Comparison of ENCODE assay signal across 1 cellular context in genomic region chr3:152942366-152942765, GRCh38.
TF ChIP-seq lines count a peak whose summit lies in the region.

No MANE protein-coding gene starts in this region.

TF ChIP-seq in WTC11, 78 proteins besides CTCF, POLR2A, EP300 and RAD21:
- no peak for TF ChIP-seq HMGXB4 (CRISPR knock-in tag; IDR thresholded peaks at IDR 0.05)
TF ChIP-seq in WTC11: peak in this region for 0.
